In the genomic region with DNA sequence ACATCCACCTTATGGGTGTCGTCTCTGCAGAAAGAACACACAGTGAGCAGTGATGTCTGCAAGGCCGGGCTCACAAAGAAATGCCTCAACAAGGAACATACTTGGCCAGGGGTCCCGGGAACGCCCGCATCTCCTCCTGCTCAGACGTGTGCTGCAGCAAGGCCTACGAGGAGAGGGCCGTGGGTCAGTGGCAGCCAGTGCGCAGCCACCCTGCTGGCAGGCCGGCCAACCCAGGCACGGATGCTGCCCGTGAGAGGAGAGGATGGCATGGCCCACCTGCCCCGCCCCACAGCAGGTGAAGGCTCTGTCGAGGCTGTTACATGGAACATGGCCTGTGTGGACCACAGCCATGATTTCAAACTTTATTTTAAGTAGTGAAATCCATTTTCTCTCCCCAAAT, we compare ENCODE assay signal across 27 cellular contexts.
"Had no signal": no experiment of that assay in that cellular context is flagged by ENCODE, and none has a peak within 500 bp of the region (broad histone marks: within the 10 kb centered on the region; RNA-seq: fewer than 3 reads in every experiment).

No MANE protein-coding gene starts in this region.

- H3K27me3 ChIP-seq: ascending aorta, cardiac muscle cell had no signal

- H3K27ac ChIP-seq: ascending aorta, cardiac muscle cell, VCaP had no signal

- DNase-seq: activated B cell treated with CpG ODN at 0.5 μM for 24 hours; activated CD4-positive, alpha-beta memory T cell treated with anti-CD3 and anti-CD28 coated beads for 36 hours; activated CD4-positive, alpha-beta T cell treated with anti-CD3 and anti-CD28 coated beads for 4 hours; activated CD4-positive, alpha-beta T cell treated with anti-CD3 and anti-CD28 coated beads, Interleukin-2, amount 10 ng/mL, durations not matched to agents 24 days and 14 days; activated CD4-positive, alpha-beta T cell treated with anti-CD3 and anti-CD28 coated beads, Interleukin-2, amount 50 U/mL, for 1 hour; activated CD4-positive, alpha-beta T cell treated with anti-CD3 and anti-CD28 coated beads, Interleukin-2, amount 50 U/mL, for 4 hours; activated CD4-positive, CD25-positive, alpha-beta regulatory T cell treated with anti-CD3 and anti-CD28 coated beads, Interleukin-2, amount 50 U/mL, for 72 hours; activated CD8-positive, alpha-beta memory T cell treated with anti-CD3 and anti-CD28 coated beads, Interleukin-2, amount 50 U/mL, for 48 hours; activated CD8-positive, alpha-beta T cell treated with anti-CD3 and anti-CD28 coated beads for 36 hours; activated effector memory CD4-positive, alpha-beta T cell treated with Interleukin-2 at 50 U/mL for 16 hours; activated gamma-delta T cell; activated naive CD4-positive, alpha-beta T cell treated with anti-CD3 and anti-CD28 coated beads, Interleukin-2, amount 10 ng/mL, durations not matched to agents 7 days and 5 days; activated naive CD4-positive, alpha-beta T cell treated with Interleukin-2 at 50 U/mL for 16 hours; activated naive CD8-positive, alpha-beta T cell treated with anti-CD3 and anti-CD28 coated beads, Interleukin-2, amount 10 ng/mL, durations not matched to agents 7 days and 5 days; activated naive CD8-positive, alpha-beta T cell treated with anti-CD3 and anti-CD28 coated beads, Interleukin-2, amount 50 U/mL, for 24 hours; activated T-cell treated with anti-CD3 and anti-CD28 coated beads, Interleukin-2, amount 50 U/mL, for 24 hours; activated T-cell treated with anti-CD3 and anti-CD28 coated beads, Interleukin-2, amount 50 U/mL, for 48 hours; amniotic stem cell; anterior cingulate cortex; caudate nucleus; cerebellar nuclear complex; T-helper 1 cell; T-helper 2 cell; T-helper 9 cell had no signal

- ATAC-seq: activated CD8-positive, alpha-beta T cell treated with anti-CD3 and anti-CD28 coated beads for 36 hours; activated naive CD8-positive, alpha-beta T cell treated with anti-CD3 and anti-CD28 coated beads, Interleukin-2, amount 50 U/mL, for 24 hours had no signal

- H3K4me1 ChIP-seq: ascending aorta had no signal

- H3K9me3 ChIP-seq: ascending aorta had no signal

- H3K4me3 ChIP-seq: ascending aorta, cardiac muscle cell had no signal
